In the genomic region with DNA sequence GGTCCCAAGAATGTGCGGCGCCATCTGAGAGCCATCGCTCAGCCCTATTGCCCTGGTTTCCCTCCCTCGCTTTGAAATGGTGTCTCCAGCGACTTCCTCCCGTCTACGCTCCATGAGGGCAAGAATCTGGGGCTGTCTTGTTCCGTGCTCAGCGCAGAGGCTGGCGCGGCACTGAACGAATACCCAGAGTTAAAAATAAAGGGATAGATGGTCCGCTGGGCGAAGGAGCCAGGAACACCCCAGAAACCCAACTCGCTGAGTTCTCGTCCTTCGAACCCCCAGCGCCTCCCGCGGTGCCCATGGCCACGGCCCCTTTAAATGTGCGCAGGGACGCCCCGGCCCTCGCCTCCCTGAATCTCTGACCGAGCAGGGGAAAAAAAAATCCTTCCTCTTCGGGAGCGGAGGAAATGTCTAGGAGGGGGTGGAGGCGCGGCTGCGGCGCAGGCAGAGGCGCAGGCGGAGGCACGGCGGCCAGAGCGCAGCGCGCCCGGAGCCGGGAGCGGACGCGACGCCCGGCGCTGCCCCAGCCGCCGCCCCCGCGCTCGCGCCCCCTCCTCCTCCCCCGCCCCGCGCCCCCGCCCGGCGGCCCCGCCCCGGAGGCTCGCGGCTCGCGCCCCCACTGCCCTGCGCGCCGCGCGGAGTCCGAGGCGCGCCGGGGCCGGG, we compare ENCODE assay signal across 2 cellular contexts.
TF ChIP-seq lines count a peak whose summit lies in the region.

No MANE protein-coding gene starts in this region.

TF ChIP-seq in HEK293T, 16 proteins besides CTCF, POLR2A, EP300 and RAD21 (continued from another document):
- no peak for TF ChIP-seq FOXA1 (IDR thresholded peaks at IDR 0.05)
- TF ChIP-seq FOXM1 (IDR thresholded peaks at IDR 0.05; ENCODE audit: borderline replicate concordance): no peak
- no peak for TF ChIP-seq CTBP1 (IDR thresholded peaks at IDR 0.05; ENCODE audit: borderline replicate concordance)
- TF ChIP-seq ZNF384 (IDR thresholded peaks at IDR 0.05): no peak
- no peak for TF ChIP-seq NFRKB (IDR thresholded peaks at IDR 0.05)
- no peak for TF ChIP-seq HDGF (IDR thresholded peaks at IDR 0.05; ENCODE audit: borderline replicate concordance)
- TF ChIP-seq SUZ12 (IDR thresholded peaks at IDR 0.05): no peak
- no peak for TF ChIP-seq FOXK2 (IDR thresholded peaks at IDR 0.05)
- TF ChIP-seq, protein P1, sequence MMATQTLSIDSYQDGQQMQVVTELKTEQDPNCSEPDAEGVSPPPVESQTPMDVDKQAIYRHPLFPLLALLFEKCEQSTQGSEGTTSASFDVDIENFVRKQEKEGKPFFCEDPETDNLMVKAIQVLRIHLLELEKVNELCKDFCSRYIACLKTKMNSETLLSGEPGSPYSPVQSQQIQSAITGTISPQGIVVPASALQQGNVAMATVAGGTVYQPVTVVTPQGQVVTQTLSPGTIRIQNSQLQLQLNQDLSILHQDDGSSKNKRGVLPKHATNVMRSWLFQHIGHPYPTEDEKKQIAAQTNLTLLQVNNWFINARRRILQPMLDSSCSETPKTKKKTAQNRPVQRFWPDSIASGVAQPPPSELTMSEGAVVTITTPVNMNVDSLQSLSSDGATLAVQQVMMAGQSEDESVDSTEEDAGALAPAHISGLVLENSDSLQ (IDR thresholded peaks at IDR 0.05): no peak
- no peak for TF ChIP-seq ELF4 (IDR thresholded peaks at IDR 0.05)
- TF ChIP-seq L3MBTL2 (conservative IDR thresholded peaks at IDR 0.05): no peak
- TF ChIP-seq BHLHE40 (IDR thresholded peaks at IDR 0.05; ENCODE audit: borderline replicate concordance): no peak

TF ChIP-seq in H1, 55 proteins besides CTCF, POLR2A, EP300 and RAD21 (continued from another document):
- TF ChIP-seq RBBP5 (IDR thresholded peaks at IDR 0.05; ENCODE audit: borderline replicate concordance, low read depth, low read length) (0 out of 2 replicates have a peak, but pooled peaks have one; percentile 10), SRF (IDR thresholded peaks at IDR 0.05; ENCODE audit: low read depth, low read length) (no peak), SUZ12 (IDR thresholded peaks at IDR 0.05; ENCODE audit: low read length) (peak; percentile 55; the same call in 1 of the 2 replicates), CHD2 (IDR thresholded peaks at IDR 0.05; ENCODE audit: low read length) (no peak), EZH2 (IDR thresholded peaks at IDR 0.05; ENCODE audit: low read depth, low read length, severe bottlenecking) (peak; percentile 54), NANOG (IDR thresholded peaks at IDR 0.05; ENCODE audit: insufficient read depth, low read depth, low read length, poor library complexity, severe bottlenecking) (no peak), POU5F1 (IDR thresholded peaks at IDR 0.05; ENCODE audit: low read depth, low read length) (no peak), EGR1 (IDR thresholded peaks at IDR 0.05; ENCODE audit: borderline replicate concordance, low read depth, low read length) (no peak)
- TF ChIP-seq, protein P2, sequence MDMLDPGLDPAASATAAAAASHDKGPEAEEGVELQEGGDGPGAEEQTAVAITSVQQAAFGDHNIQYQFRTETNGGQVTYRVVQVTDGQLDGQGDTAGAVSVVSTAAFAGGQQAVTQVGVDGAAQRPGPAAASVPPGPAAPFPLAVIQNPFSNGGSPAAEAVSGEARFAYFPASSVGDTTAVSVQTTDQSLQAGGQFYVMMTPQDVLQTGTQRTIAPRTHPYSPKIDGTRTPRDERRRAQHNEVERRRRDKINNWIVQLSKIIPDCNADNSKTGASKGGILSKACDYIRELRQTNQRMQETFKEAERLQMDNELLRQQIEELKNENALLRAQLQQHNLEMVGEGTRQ (IDR thresholded peaks at IDR 0.05; ENCODE audit: low read length): peak; percentile 25; the same call in 1 of the 2 replicates
- TF ChIP-seq, protein P3, sequence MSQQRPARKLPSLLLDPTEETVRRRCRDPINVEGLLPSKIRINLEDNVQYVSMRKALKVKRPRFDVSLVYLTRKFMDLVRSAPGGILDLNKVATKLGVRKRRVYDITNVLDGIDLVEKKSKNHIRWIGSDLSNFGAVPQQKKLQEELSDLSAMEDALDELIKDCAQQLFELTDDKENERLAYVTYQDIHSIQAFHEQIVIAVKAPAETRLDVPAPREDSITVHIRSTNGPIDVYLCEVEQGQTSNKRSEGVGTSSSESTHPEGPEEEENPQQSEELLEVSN (IDR thresholded peaks at IDR 0.05): no peak; the same call in 1 of the 2 replicates
TF ChIP-seq in H1: peak in this region for 5.
